Comparison of ENCODE assay signal across 14 cellular contexts in the genomic region with DNA sequence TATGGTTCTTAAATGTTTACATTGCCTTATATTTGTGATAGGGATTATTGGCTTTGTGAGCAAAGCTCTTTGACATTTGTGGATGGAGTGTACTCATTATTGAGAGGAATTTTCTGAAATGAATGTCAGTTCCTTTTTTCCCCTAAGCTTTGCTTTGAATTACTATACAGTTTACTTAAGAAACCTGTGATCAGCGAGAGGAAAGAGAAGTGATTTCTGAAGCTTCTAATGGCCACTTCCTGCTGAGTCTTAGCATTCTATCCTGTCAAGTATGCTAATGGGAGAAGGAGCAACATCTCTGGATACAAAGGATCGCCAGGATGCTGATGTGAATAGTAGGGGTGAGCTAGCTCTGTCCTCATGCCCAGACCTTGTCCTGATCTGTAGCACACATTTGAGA. TPM values are rescaled to one million over a fixed set of nuclear protein-coding genes. Genes with fewer than 3 reads are reported as not detected.
DNase-seq lines count a peak whose midpoint lies in the region; ATAC-seq and TF ChIP-seq lines count a peak whose summit lies in the region.
"Had no signal": no experiment of that assay in that cellular context is flagged by ENCODE, and none has a peak within 500 bp of the region (broad histone marks: within the 10 kb centered on the region; RNA-seq: fewer than 3 reads in every experiment).

No MANE protein-coding gene starts in this region.

- ATAC-seq in GM18502 (IDR thresholded peaks at IDR 0.05; ENCODE audit: poor library complexity, unreplicated experiment) (peak; percentile 51), HG02763 (IDR thresholded peaks at IDR 0.05; ENCODE audit: unreplicated experiment) (peak; percentile 46)

- H3K36me3 ChIP-seq in Peyer's patch (no peaks in the 10 kb centered on the region), neural cell (ENCODE audit: insufficient read depth, low read length) (no peaks in the 10 kb centered on the region)
- H3K36me3 ChIP-seq: heart right ventricle, prostate gland had no signal

- H4K20me1 ChIP-seq in neural cell (ENCODE audit: insufficient read depth): no peaks in the 10 kb centered on the region

- peak; percentile 87 for TF ChIP-seq EP300 in neural cell (conservative IDR thresholded peaks at IDR 0.05; ENCODE audit: poor library complexity, severe bottlenecking)

- H3K27ac ChIP-seq in Peyer's patch: peak overlapping the region in 3 of 4 donors; percentile 6 to 63 (median 39)
- H3K27ac ChIP-seq in neural cell (ENCODE audit: low read length): peak overlapping the region; percentile 94
- H3K27ac ChIP-seq: prostate gland had no signal

- no peak overlapping the region for H2AFZ ChIP-seq in neural cell (ENCODE audit: low read depth, low read length)

- H3K27me3 ChIP-seq in Peyer's patch (no peaks in the 10 kb centered on the region), neural cell (ENCODE audit: insufficient read depth, low read depth, low read length) (no peaks in the 10 kb centered on the region)
- H3K27me3 ChIP-seq: heart right ventricle had no signal

- H3K9me2 ChIP-seq in neural cell (ENCODE audit: insufficient read depth, low read length): no peaks in the 10 kb centered on the region

- TF ChIP-seq POLR2A in Peyer's patch (IDR thresholded peaks at IDR 0.05): no peak

- no peak overlapping the region for H3K4me3 ChIP-seq in Peyer's patch
- peak overlapping the region; percentile 57 for H3K4me3 ChIP-seq in neural cell (ENCODE audit: low read length)
- H3K4me3 ChIP-seq: heart right ventricle, prostate gland had no signal

- H3K9me3 ChIP-seq in Peyer's patch (no peaks in the 10 kb centered on the region), neural cell (ENCODE audit: low read length) (no peaks in the 10 kb centered on the region)
- H3K9me3 ChIP-seq: heart right ventricle, prostate gland had no signal

- H3K4me2 ChIP-seq in neural cell (ENCODE audit: low read length): peak overlapping the region; percentile 64

- no peak for TF ChIP-seq CTCF in Peyer's patch (IDR thresholded peaks at IDR 0.05)
- TF ChIP-seq CTCF in neural cell (IDR thresholded peaks at IDR 0.05; ENCODE audit: poor library complexity, severe bottlenecking): no peak

- DNase-seq in Peyer's patch: no peak
- no peak for DNase-seq in SHP77 treated with DMSO at 0.1 percent for 48 hours (lab: John Stamatoyannopoulos, UW)
- no peak for DNase-seq in central memory CD4-positive, alpha-beta T cell
- DNase-seq in mesenteric fat pad (ENCODE audit: low spot score): no peak
- DNase-seq in HUDEP-2 (lab: John Stamatoyannopoulos, UW; ENCODE audit: unreplicated experiment in 76 of 76): no peak
- DNase-seq: activated T-cell treated with anti-CD3 and anti-CD28 coated beads, Interleukin-2, amount 50 U/mL, for 24 hours; NCI-H2029 treated with DMSO at 0.1 percent for 48 hours; stimulated activated CD4-positive, alpha-beta T cell treated with anti-CD3 and anti-CD28 coated beads, Interleukin-2, amount 100 ng/mL, for 24 hours; stimulated activated naive CD8-positive, alpha-beta T cell treated with anti-CD3 and anti-CD28 coated beads, Interleukin-15, amount 100 ng/mL, for 72 hours had no signal

- H3K4me1 ChIP-seq in Peyer's patch: peaks cover 0 to 26% (median 14%) of the 10 kb centered on the region in 4 donors
- H3K4me1 ChIP-seq: prostate gland had no signal

- peaks cover 20% of the 10 kb centered on the region for H3F3A ChIP-seq in neural cell (ENCODE audit: insufficient read depth, low read length, poor library complexity, severe bottlenecking)

- no peaks in the 10 kb centered on the region for H3K79me2 ChIP-seq in neural cell (replicated peaks; ENCODE audit: insufficient read depth, low read length)

- peak; percentile 18 for TF ChIP-seq RAD21 in neural cell (conservative IDR thresholded peaks at IDR 0.05)

- H3K9ac ChIP-seq in neural cell (ENCODE audit: low read length): peak overlapping the region; percentile 65

TF ChIP-seq in neural cell, 6 proteins besides CTCF, POLR2A, EP300 and RAD21:
- TF ChIP-seq TAF1 (IDR thresholded peaks at IDR 0.05; ENCODE audit: low read depth) (no peak), POLR2AphosphoS5 (IDR thresholded peaks at IDR 0.05) (peak; percentile 82)
- TF ChIP-seq, protein P1, sequence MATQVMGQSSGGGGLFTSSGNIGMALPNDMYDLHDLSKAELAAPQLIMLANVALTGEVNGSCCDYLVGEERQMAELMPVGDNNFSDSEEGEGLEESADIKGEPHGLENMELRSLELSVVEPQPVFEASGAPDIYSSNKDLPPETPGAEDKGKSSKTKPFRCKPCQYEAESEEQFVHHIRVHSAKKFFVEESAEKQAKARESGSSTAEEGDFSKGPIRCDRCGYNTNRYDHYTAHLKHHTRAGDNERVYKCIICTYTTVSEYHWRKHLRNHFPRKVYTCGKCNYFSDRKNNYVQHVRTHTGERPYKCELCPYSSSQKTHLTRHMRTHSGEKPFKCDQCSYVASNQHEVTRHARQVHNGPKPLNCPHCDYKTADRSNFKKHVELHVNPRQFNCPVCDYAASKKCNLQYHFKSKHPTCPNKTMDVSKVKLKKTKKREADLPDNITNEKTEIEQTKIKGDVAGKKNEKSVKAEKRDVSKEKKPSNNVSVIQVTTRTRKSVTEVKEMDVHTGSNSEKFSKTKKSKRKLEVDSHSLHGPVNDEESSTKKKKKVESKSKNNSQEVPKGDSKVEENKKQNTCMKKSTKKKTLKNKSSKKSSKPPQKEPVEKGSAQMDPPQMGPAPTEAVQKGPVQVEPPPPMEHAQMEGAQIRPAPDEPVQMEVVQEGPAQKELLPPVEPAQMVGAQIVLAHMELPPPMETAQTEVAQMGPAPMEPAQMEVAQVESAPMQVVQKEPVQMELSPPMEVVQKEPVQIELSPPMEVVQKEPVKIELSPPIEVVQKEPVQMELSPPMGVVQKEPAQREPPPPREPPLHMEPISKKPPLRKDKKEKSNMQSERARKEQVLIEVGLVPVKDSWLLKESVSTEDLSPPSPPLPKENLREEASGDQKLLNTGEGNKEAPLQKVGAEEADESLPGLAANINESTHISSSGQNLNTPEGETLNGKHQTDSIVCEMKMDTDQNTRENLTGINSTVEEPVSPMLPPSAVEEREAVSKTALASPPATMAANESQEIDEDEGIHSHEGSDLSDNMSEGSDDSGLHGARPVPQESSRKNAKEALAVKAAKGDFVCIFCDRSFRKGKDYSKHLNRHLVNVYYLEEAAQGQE (IDR thresholded peaks at IDR 0.05; ENCODE audit: borderline replicate concordance): peak; percentile 89

RNA-seq across cellular contexts. Expression of gene MGAT5, which starts 47.8 kb away (rescaled TPM):
- 100 to 1,000 TPM; 106 to 182 (median 117) TPM for total RNA-seq in Peyer's patch
- polyA plus RNA-seq in neural cell: 40.9 and 42.1 TPM in 2 replicates
- polyA minus RNA-seq in neural cell: 124 and 128 TPM in 2 replicates
- 37.5 TPM for total RNA-seq in mesenteric fat pad
